ENCODE assay signal across 18 cellular contexts in genomic region chr12:109307051-109307450, GRCh38.
"Had no signal": no experiment of that assay in that cellular context is flagged by ENCODE, and none has a peak within 500 bp of the region (broad histone marks: within the 10 kb centered on the region; RNA-seq: fewer than 3 reads in every experiment).

No MANE protein-coding gene starts in this region.

- H3K4me3 ChIP-seq: ascending aorta, breast epithelium, lower lobe of right lung, upper lobe of left lung had no signal

- DNase-seq: activated CD4-positive, alpha-beta T cell treated with anti-CD3 and anti-CD28 coated beads, Interleukin-2, amount 50 U/mL, for 4 hours; activated CD4-positive, CD25-positive, alpha-beta regulatory T cell treated with anti-CD3 and anti-CD28 coated beads, Interleukin-2, amount 50 U/mL, for 72 hours; activated naive CD4-positive, alpha-beta T cell treated with anti-CD3 and anti-CD28 coated beads for 36 hours; activated naive CD8-positive, alpha-beta T cell treated with anti-CD3 and anti-CD28 coated beads, Interleukin-2, amount 50 U/mL, for 24 hours; cerebellar nuclear complex; effector memory CD4-positive, alpha-beta T cell; foreskin keratinocyte; immature natural killer cell; lower lobe of right lung; nephron progenitor cell; right cardiac atrium; small intestine; stimulated activated CD4-positive, alpha-beta T cell treated with anti-CD3 and anti-CD28 coated beads, Interleukin-4, amount 100 ng/mL, for 4 hours; stimulated activated CD8-positive, alpha-beta memory T cell treated with anti-CD3 and anti-CD28 coated beads, Interleukin-4, amount 100 ng/mL, for 48 hours; stimulated activated naive CD8-positive, alpha-beta T cell treated with anti-CD3 and anti-CD28 coated beads, Interleukin-15, Interleukin-2, amounts not matched to agents 100 U/mL and 50 U/mL, for 24 hours; upper lobe of left lung had no signal
